ENCODE assay signal across 8 cellular contexts in the genomic region with DNA sequence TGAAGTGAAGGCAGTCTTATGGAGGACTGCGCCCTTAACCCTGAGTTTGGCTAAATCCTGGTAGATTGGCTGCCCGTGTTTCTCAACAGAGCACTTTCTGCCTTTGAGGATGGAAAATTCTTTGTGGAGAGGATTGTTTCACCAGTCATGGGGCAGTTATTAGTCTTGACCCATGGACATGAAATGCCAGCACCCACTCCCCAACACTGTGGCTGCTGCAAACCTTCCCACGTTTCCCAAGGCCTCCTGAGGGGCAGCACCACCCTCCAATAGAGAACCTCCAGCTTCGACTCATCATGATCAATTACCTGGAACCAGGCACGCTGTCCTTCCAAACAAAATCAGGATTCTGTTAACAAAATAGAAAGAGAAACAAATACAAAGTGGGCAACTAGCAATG.
"Had no signal": no experiment of that assay in that cellular context is flagged by ENCODE, and none has a peak within 500 bp of the region (broad histone marks: within the 10 kb centered on the region; RNA-seq: fewer than 3 reads in every experiment).

No MANE protein-coding gene starts in this region.

- H3K4me3 ChIP-seq: GM23248, HAP-1, K562 had no signal

- H3K36me3 ChIP-seq: HAP-1 had no signal

- H3K27ac ChIP-seq: GM23248 had no signal

- DNase-seq: GM23248, GOT3, H7, HFFc6, IMR-90 had no signal

- H3K9me3 ChIP-seq: HAP-1 had no signal

- ATAC-seq: HCT116, K562 had no signal

- H3K9ac ChIP-seq: GM23248 had no signal

- H3K4me1 ChIP-seq: HAP-1 had no signal
